Comparison of ENCODE assay signal across 1 cellular context in genomic region chr17:18318771-18319450, GRCh38.
TF ChIP-seq lines count a peak whose summit lies in the region.

No MANE protein-coding gene starts in this region.

TF ChIP-seq in A549, 52 proteins besides CTCF, POLR2A, EP300 and RAD21 (continued from another document):
- no peak for TF ChIP-seq TP53 (CRISPR knock-in tag; IDR thresholded peaks at IDR 0.05)
- no peak for TF ChIP-seq ZC3H11A (IDR thresholded peaks at IDR 0.05)
